In the genomic region with DNA sequence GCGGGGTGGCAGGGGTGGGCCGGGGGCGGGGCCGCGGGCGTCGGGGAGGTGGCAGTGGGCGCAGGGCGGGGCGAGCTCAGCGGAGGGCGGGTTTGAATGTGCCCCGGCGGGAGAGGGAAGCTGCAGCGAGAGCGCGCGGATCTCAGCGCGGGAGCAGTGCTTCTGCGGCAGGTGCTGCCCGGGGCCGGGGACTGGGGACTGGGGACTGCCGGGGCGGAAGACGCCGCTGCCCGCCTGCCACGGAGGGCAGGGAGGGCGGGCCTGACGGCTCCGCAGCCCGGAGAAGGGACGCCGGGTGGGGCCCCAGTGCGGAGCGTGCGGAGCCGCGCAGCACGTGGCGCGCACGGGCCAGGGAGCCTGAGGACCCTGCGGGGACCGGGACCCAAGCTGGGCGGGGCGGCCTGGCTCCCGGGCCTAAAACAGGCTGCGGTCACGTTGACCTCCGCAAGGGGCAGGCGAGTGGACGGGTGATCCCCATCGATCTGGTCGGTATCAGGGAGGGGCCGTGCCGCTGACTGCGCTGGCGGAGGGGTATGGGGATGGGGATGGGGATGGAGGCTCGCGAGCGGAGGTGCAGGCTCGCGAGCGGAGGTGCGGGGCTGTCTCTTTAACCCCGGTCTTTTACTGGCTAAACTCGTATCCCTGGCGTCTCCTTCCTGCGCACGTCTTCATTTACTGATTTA, we compare ENCODE assay signal across 8 cellular contexts. TPM values are rescaled to one million over a fixed set of nuclear protein-coding genes. Genes with fewer than 3 reads are reported as not detected.
DNase-seq lines count a peak whose midpoint lies in the region; ATAC-seq lines count a peak whose summit lies in the region.

SLC29A1 (plus strand) TSS at position 125 of the 683 bp plus-strand sequence. CDS start 3,719 bp downstream, outside the sequence.

- H3K4me3 ChIP-seq in mesenchymal stem cell (ENCODE audit: insufficient read depth in 1 of 2, low read depth in 1 of 2, low read length in 2 of 2), result peak within 1 kb of the TSS; percentile 67 to 78

- H3K27me3 ChIP-seq in mesenchymal stem cell (ENCODE audit: control insufficient read depth in 1 of 2, insufficient read depth in 1 of 2, low read length in 2 of 2), result no peaks in the 10 kb centered on the region

- peak within 1 kb of the TSS in 1 of 2 experiments; percentile 74 for H3K14ac ChIP-seq in mesenchymal stem cell (ENCODE audit: low read length in 2 of 2)

- H4K8ac ChIP-seq in mesenchymal stem cell (ENCODE audit: low read length), result peak within 1 kb of the TSS; percentile 75

- peak within 1 kb of the TSS; percentile 33 for H2BK5ac ChIP-seq in mesenchymal stem cell (ENCODE audit: low read depth, low read length, poor library complexity, severe bottlenecking)

- WGBS in mesenchymal stem cell, result under 1% methylated on average over 30 of the region's 72 CpGs

- H3K4me2 ChIP-seq in mesenchymal stem cell (ENCODE audit: low read length, poor library complexity, severe bottlenecking), result peak within 1 kb of the TSS; percentile 94

- peaks cover 27% of the 10 kb centered on the region for H3K79me1 ChIP-seq in mesenchymal stem cell (replicated peaks; ENCODE audit: low read length, poor library complexity, severe bottlenecking)

- peak within 1 kb of the TSS; percentile 56 for H3K9ac ChIP-seq in mesenchymal stem cell (ENCODE audit: low read length)

- H3K4ac ChIP-seq in mesenchymal stem cell (ENCODE audit: low read depth in 1 of 2, low read length in 2 of 2), result peak within 1 kb of the TSS in 1 of 2 experiments; percentile 47

- H2AFZ ChIP-seq in mesenchymal stem cell (ENCODE audit: low read depth, low read length), result peak within 1 kb of the TSS; percentile 84

- H2BK15ac ChIP-seq in mesenchymal stem cell (ENCODE audit: low read depth, poor library complexity, severe bottlenecking), result peak within 1 kb of the TSS; percentile 9

- peak within 1 kb of the TSS; percentile 55 to 75 for H2BK12ac ChIP-seq in mesenchymal stem cell (ENCODE audit: low read length in 2 of 2)

- peak; percentile 57 for ATAC-seq in HG03432 (IDR thresholded peaks at IDR 0.05; ENCODE audit: unreplicated experiment)

- H3K36me3 ChIP-seq in mesenchymal stem cell (ENCODE audit: control insufficient read depth in 1 of 2, insufficient read depth in 2 of 2, low read depth in 1 of 2, low read length in 2 of 2), result peaks cover 0 to 4% of the 10 kb centered on the region in 2 experiments

- no peak within 1 kb of the TSS for H4K91ac ChIP-seq in mesenchymal stem cell (ENCODE audit: low read length)

- H3K18ac ChIP-seq in mesenchymal stem cell (ENCODE audit: low read depth in 1 of 2, low read length in 2 of 2), result peak within 1 kb of the TSS; percentile 29 to 59

- H3K27ac ChIP-seq in mesenchymal stem cell (ENCODE audit: low read length, poor library complexity, severe bottlenecking), result peak within 1 kb of the TSS; percentile 34

- peaks cover 46% of the 10 kb centered on the region for H3K4me1 ChIP-seq in mesenchymal stem cell (ENCODE audit: control insufficient read depth, insufficient read depth, low read depth, low read length)

- H2AK5ac ChIP-seq in mesenchymal stem cell (ENCODE audit: low read length, severe bottlenecking), result peak within 1 kb of the TSS; percentile 36

- peak; percentile 46 to 77 for DNase-seq in NCI-H524 (lab: John Stamatoyannopoulos, UW)
- no peak for DNase-seq in NCI-H524 treated with DMSO at 0.1 percent for 48 hours (lab: John Stamatoyannopoulos, UW)
- DNase-seq in NK-92 (lab: John Stamatoyannopoulos, UW; ENCODE audit: unreplicated experiment), result peak; percentile 40
- DNase-seq in activated CD8-positive, alpha-beta memory T cell treated with anti-CD3 and anti-CD28 coated beads for 24 hours, result peak; percentile 94
- DNase-seq in effector CD8-positive, alpha-beta T cell (lab: John Stamatoyannopoulos, UW), result peak; percentile 76
- peak; percentile 47 for DNase-seq in mesenchymal stem cell
- peak; percentile 67 for DNase-seq in stimulated activated CD8-positive, alpha-beta memory T cell treated with anti-CD3 and anti-CD28 coated beads, Interleukin-15, amount 100 ng/mL, for 24 hours (ENCODE audit: low read depth)

- no peaks in the 10 kb centered on the region for H3K9me3 ChIP-seq in mesenchymal stem cell (ENCODE audit: control insufficient read depth, low read length)

- peak within 1 kb of the TSS in 1 of 2 experiments; percentile 87 for H3K23ac ChIP-seq in mesenchymal stem cell (ENCODE audit: low read length in 2 of 2)

- no peak within 1 kb of the TSS for H2BK120ac ChIP-seq in mesenchymal stem cell (ENCODE audit: low read depth, low read length)

RNA-seq across cellular contexts. Expression of gene SLC29A1, which starts in this region (rescaled TPM):
- polyA plus RNA-seq in mesenchymal stem cell (2013, experiment 1 of 2), result 31.6 TPM
- polyA plus RNA-seq in mesenchymal stem cell (2013, experiment 2 of 2), result 29.2 TPM
